24 cellular contexts compared by ENCODE assay signal in genomic region chr4:170271723-170272122, GRCh38.
A peak's percentile ranks its signal among the peaks of the same experiment; 100 is the strongest.
DNase-seq lines count a peak whose midpoint lies in the region; ATAC-seq, FAIRE-seq and TF ChIP-seq lines count a peak whose summit lies in the region.
"Had no signal": no experiment of that assay in that cellular context is flagged by ENCODE, and none has a peak within 500 bp of the region (broad histone marks: within the 10 kb centered on the region; RNA-seq: fewer than 3 reads in every experiment).

No MANE protein-coding gene starts in this region.

- no peak overlapping the region for H3K9ac ChIP-seq in MM.1S (ENCODE audit: low read length)
- H3K9ac ChIP-seq: BLaER1 treated with 17β-estradiol and CSF1 and Interleukin-3, amounts not matched to agents 10 nM and 100 nM had no signal

- H4K20me1 ChIP-seq in MM.1S (ENCODE audit: insufficient read depth, low read length): no peaks in the 10 kb centered on the region
- H4K20me1 ChIP-seq: BLaER1 treated with 17β-estradiol and CSF1 and Interleukin-3, amounts not matched to agents 10 nM and 100 nM had no signal

- FAIRE-seq in GM12891 (lab: Jason Lieb, UNC): no peak
- FAIRE-seq: G401.6 had no signal

- H3K4me2 ChIP-seq in MM.1S (ENCODE audit: low read depth, low read length): no peak overlapping the region
- H3K4me2 ChIP-seq: BLaER1 treated with 17β-estradiol and CSF1 and Interleukin-3, amounts not matched to agents 10 nM and 100 nM had no signal

- no peak overlapping the region for H2AFZ ChIP-seq in MM.1S (ENCODE audit: low read length)

- H3F3A ChIP-seq in MM.1S (ENCODE audit: insufficient read depth, low read length): peaks cover 9% of the 10 kb centered on the region; the same call in 1 of the 2 replicates

- no peak overlapping the region for H3K27ac ChIP-seq in MM.1S (ENCODE audit: low read length)
- H3K27ac ChIP-seq: BLaER1 treated with 17β-estradiol and CSF1 and Interleukin-3, amounts not matched to agents 10 nM and 100 nM; HL-60; SJSA1 had no signal

- no peaks in the 10 kb centered on the region for H3K9me3 ChIP-seq in MM.1S (replicated peaks; ENCODE audit: insufficient read depth, low read length)
- H3K9me3 ChIP-seq: BLaER1 treated with 17β-estradiol and CSF1 and Interleukin-3, amounts not matched to agents 10 nM and 100 nM; SJSA1 had no signal

- no peak for TF ChIP-seq CTCF in MM.1S (IDR thresholded peaks at IDR 0.05; ENCODE audit: low read length)

- H3K27me3 ChIP-seq in MM.1S (replicated peaks; ENCODE audit: insufficient read depth, low read length): no peaks in the 10 kb centered on the region
- H3K27me3 ChIP-seq: BLaER1 treated with 17β-estradiol and CSF1 and Interleukin-3, amounts not matched to agents 10 nM and 100 nM; SJSA1 had no signal

- H3K79me2 ChIP-seq in MM.1S (ENCODE audit: low read length): no peaks in the 10 kb centered on the region

- no peaks in the 10 kb centered on the region for H3K9me2 ChIP-seq in MM.1S (replicated peaks; ENCODE audit: insufficient read depth, low read length)

- no peaks in the 10 kb centered on the region for H3K36me3 ChIP-seq in MM.1S (replicated peaks; ENCODE audit: insufficient read depth, low read length)
- H3K36me3 ChIP-seq: BLaER1 treated with 17β-estradiol and CSF1 and Interleukin-3, amounts not matched to agents 10 nM and 100 nM; SJSA1 had no signal

- TF ChIP-seq POLR2A in GM12891 (IDR thresholded peaks at IDR 0.05; ENCODE audit: low read depth, low read length): no peak

- peaks cover 20% of the 10 kb centered on the region for H3K4me1 ChIP-seq in MM.1S (ENCODE audit: low read length)
- H3K4me1 ChIP-seq: SJSA1 had no signal

- DNase-seq in MM.1S (peak; percentile 40), astrocyte of the hippocampus (ENCODE audit: low read depth, low spot score) (peak; percentile 57), GM12891 (ENCODE audit: insufficient read length, low spot score) (no peak), T-helper 9 cell (no peak)
- no peak for DNase-seq in stimulated activated naive CD4-positive, alpha-beta T cell treated with Interleukin-2 at 50 U/mL for 16 hours (lab: John Stamatoyannopoulos, UW)
- DNase-seq: ACHN; CD4-positive, alpha-beta memory T cell; DMS153; GOT3; KBM-7; NCI-H1105; NCI-H146; NCI-H2029; NCI-H2227 treated with DMSO at 0.1 percent for 48 hours; NCI-H510A; NCI-H748 treated with DMSO at 0.1 percent for 48 hours; T-helper 1 cell had no signal

- no peak overlapping the region for H3K4me3 ChIP-seq in MM.1S (ENCODE audit: low read length)
- H3K4me3 ChIP-seq: BLaER1 treated with 17β-estradiol and CSF1 and Interleukin-3, amounts not matched to agents 10 nM and 100 nM; SJSA1 had no signal

- peak; percentile 83 for ATAC-seq in GM18907 (IDR thresholded peaks at IDR 0.05; ENCODE audit: unreplicated experiment)
- ATAC-seq in HG03159 (IDR thresholded peaks at IDR 0.05; ENCODE audit: unreplicated experiment): no peak
- ATAC-seq: Right ventricle myocardium inferior had no signal

TF ChIP-seq in GM12891, 5 proteins besides CTCF, POLR2A, EP300 and RAD21:
- no peak for TF ChIP-seq POU2F2 (IDR thresholded peaks at IDR 0.05; ENCODE audit: low read depth, low read length)
- TF ChIP-seq PAX5 (IDR thresholded peaks at IDR 0.05; ENCODE audit: insufficient read depth, low read length, severe bottlenecking): no peak
- TF ChIP-seq TAF1 (IDR thresholded peaks at IDR 0.05; ENCODE audit: low read depth, low read length): no peak

Comparison
In these comparisons a context has a peak if more than half of its experiments do, and no peak if none do; other contexts are left out.
1. DNase-seq: peak in MM.1S (single experiment) and astrocyte of the hippocampus (single experiment); none in GM12891 (single experiment), T-helper 9 cell (single experiment) and stimulated activated naive CD4-positive, alpha-beta T cell treated with Interleukin-2 at 50 U/mL for 16 hours (single experiment).